ENCODE assay signal across 24 cellular contexts in the genomic region with DNA sequence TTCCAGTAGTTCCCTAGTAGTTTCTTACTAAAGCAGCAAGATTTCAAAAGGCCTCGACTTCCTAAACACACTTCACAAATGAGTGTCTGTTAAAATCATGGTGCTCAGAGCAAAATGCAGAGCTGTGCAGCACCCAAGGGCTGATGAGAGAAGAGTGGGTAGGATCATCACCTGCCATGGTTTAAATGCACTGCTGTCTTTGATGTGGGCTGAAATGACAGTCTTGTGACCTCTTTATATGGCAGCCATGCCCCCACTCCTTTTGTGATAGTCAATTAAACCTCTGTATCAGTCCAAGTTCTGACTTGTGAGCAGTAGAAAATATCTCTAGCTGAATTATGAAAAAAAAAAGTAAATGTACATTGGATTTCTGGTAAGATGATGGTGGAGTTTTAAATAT.
A peak's percentile ranks its signal among the peaks of the same experiment; 100 is the strongest.
DNase-seq lines count a peak whose midpoint lies in the region; ATAC-seq, FAIRE-seq and TF ChIP-seq lines count a peak whose summit lies in the region.
"Had no signal": no experiment of that assay in that cellular context is flagged by ENCODE, and none has a peak within 500 bp of the region (broad histone marks: within the 10 kb centered on the region; RNA-seq: fewer than 3 reads in every experiment).

No MANE protein-coding gene starts in this region.

- H3K36me3 ChIP-seq in keratinocyte (ENCODE audit: control insufficient read depth in 2 of 2, extremely low read depth in 1 of 2, insufficient read depth in 2 of 2, low read length in 2 of 2): no peaks in the 10 kb centered on the region
- H3K36me3 ChIP-seq: BLaER1 treated with 17β-estradiol and CSF1 and Interleukin-3, amounts not matched to agents 10 nM and 100 nM had no signal

- peaks cover 43% of the 10 kb centered on the region for H3K4me1 ChIP-seq in keratinocyte (ENCODE audit: control insufficient read depth, extremely low read depth, insufficient read depth, low read length)
- H3K4me1 ChIP-seq: A549, Caco-2 had no signal

- peak; percentile 9 for FAIRE-seq in keratinocyte (lab: Jason Lieb, UNC)
- FAIRE-seq: A549, D721Med, GM12878, GM12892, GM18507 had no signal

- H4K20me1 ChIP-seq in keratinocyte (ENCODE audit: control insufficient read depth, extremely low read depth, insufficient read depth, low read length): no peaks in the 10 kb centered on the region
- H4K20me1 ChIP-seq: BLaER1 treated with 17β-estradiol and CSF1 and Interleukin-3, amounts not matched to agents 10 nM and 100 nM had no signal

- no peak overlapping the region for H3K9ac ChIP-seq in keratinocyte (ENCODE audit: control insufficient read depth, extremely low read depth, insufficient read depth, low read length)
- H3K9ac ChIP-seq: BLaER1 treated with 17β-estradiol and CSF1 and Interleukin-3, amounts not matched to agents 10 nM and 100 nM had no signal

- TF ChIP-seq POLR2A in erythroblast (IDR thresholded peaks at IDR 0.05; ENCODE audit: low read length): no peak

- ATAC-seq in GM19395 (IDR thresholded peaks at IDR 0.05; ENCODE audit: unreplicated experiment): no peak
- ATAC-seq: A549; CD8-positive, alpha-beta T cell; GM12878 had no signal

- H3K4me3 ChIP-seq in keratinocyte (ENCODE audit: control insufficient read depth in 2 of 3, extremely low read depth in 1 of 3, insufficient read depth in 2 of 3, low read depth in 1 of 3, low read length in 3 of 3): no peak overlapping the region
- H3K4me3 ChIP-seq: A549; BLaER1 treated with 17β-estradiol and CSF1 and Interleukin-3, amounts not matched to agents 10 nM and 100 nM; GM12878 had no signal

- dilution Hi-C loops in keratinocyte (cut with MboI; ENCODE audit: extremely low pct_ligation_motif_present, low sequenced_read_pairs): no loop called here

- H3K9me3 ChIP-seq in keratinocyte (ENCODE audit: control insufficient read depth, low read depth, low read length): no peaks in the 10 kb centered on the region
- H3K9me3 ChIP-seq: A549; BLaER1 treated with 17β-estradiol and CSF1 and Interleukin-3, amounts not matched to agents 10 nM and 100 nM; Caco-2 had no signal

- no peak overlapping the region for H2AFZ ChIP-seq in keratinocyte (ENCODE audit: control insufficient read depth, low read length)

- peak; percentile 61 for DNase-seq in NCI-H510A treated with DMSO at 0.1 percent for 48 hours (lab: John Stamatoyannopoulos, UW)
- DNase-seq in NCI-H510A (lab: John Stamatoyannopoulos, UW): no peak
- DNase-seq in SW480 (ENCODE audit: low spot score): peak; percentile 79
- DNase-seq in keratinocyte (ENCODE audit: low read depth, low spot score): no peak
- DNase-seq in putamen (ENCODE audit: low spot score): peak; percentile 52
- DNase-seq in erythroblast (lab: John Stamatoyannopoulos, UW): no peak
- DNase-seq in OCI-M1 (lab: John Stamatoyannopoulos, UW): no peak
- DNase-seq: AML-193; Caco-2; Calu3; CD4-positive, alpha-beta T cell; CD8-positive, alpha-beta T cell; DMS79 treated with DMSO at 0.1 percent for 48 hours; EL; GDM1 had no signal

- H3K4me2 ChIP-seq in keratinocyte (ENCODE audit: control insufficient read depth, extremely low read depth, insufficient read depth, low read depth, low read length): no peak overlapping the region
- H3K4me2 ChIP-seq: A549; BLaER1 treated with 17β-estradiol and CSF1 and Interleukin-3, amounts not matched to agents 10 nM and 100 nM had no signal

- H3K27me3 ChIP-seq in keratinocyte (ENCODE audit: control insufficient read depth, extremely low read depth, insufficient read depth, low read length): no peaks in the 10 kb centered on the region
- H3K27me3 ChIP-seq: BLaER1 treated with 17β-estradiol and CSF1 and Interleukin-3, amounts not matched to agents 10 nM and 100 nM had no signal

- no peak for TF ChIP-seq CTCF in keratinocyte (optimal IDR thresholded peaks at IDR 0.05 in 1 of 3, IDR thresholded peaks at IDR 0.05 in 1 of 3, conservative IDR thresholded peaks at IDR 0.05 in 1 of 3; ENCODE audit: extremely low read depth in 1 of 3, insufficient read depth in 2 of 3, low read length in 3 of 3)

- H3K79me2 ChIP-seq in keratinocyte (ENCODE audit: control insufficient read depth, insufficient read depth, low read length): no peaks in the 10 kb centered on the region

- H3K27ac ChIP-seq in keratinocyte (ENCODE audit: control insufficient read depth, insufficient read depth, low read length): no peak overlapping the region
- H3K27ac ChIP-seq: 22Rv1; A549; BLaER1 treated with 17β-estradiol and CSF1 and Interleukin-3, amounts not matched to agents 10 nM and 100 nM; C4-2B had no signal

- no peaks in the 10 kb centered on the region for H3K9me1 ChIP-seq in keratinocyte (ENCODE audit: control insufficient read depth, extremely low read depth, insufficient read depth, low read length)

Comparison
In these comparisons a context has a peak if more than half of its experiments do, and no peak if none do; other contexts are left out.
1. DNase-seq: peak in NCI-H510A treated with DMSO at 0.1 percent for 48 hours (single experiment), SW480 (single experiment) and putamen (single experiment); none in NCI-H510A (single experiment), keratinocyte (single experiment), erythroblast (0 of 2) and OCI-M1 (single experiment).